ENCODE assay signal across 8 cellular contexts in genomic region chr9:89604463-89605180, GRCh38. TPM values are rescaled to one million over a fixed set of nuclear protein-coding genes. Genes with fewer than 3 reads are reported as not detected.
DNase-seq lines count a peak whose midpoint lies in the region; ATAC-seq, FAIRE-seq and TF ChIP-seq lines count a peak whose summit lies in the region.

Gene GADD45G (plus strand): TSS chr9:89605012. CDS start chr9:89605122, 110 bp downstream.

- no peak for TF ChIP-seq CTCF in AG09319 (IDR thresholded peaks at IDR 0.05; ENCODE audit: low read depth, low read length)
- TF ChIP-seq CTCF in neutrophil (IDR thresholded peaks at IDR 0.05): no peak

- peak within 1 kb of the TSS; percentile 89 to 90 for H3K4me3 ChIP-seq in neutrophil (ENCODE audit: low read depth in 1 of 2, low read length in 1 of 2)

- DNase-seq in AG09319 (ENCODE audit: extremely low read depth, low read depth) (peak; percentile 48), Kasumi-1 (lab: John Stamatoyannopoulos, UW) (peak; percentile 44 to 56), SHP77 treated with DMSO at 0.1 percent for 48 hours (lab: John Stamatoyannopoulos, UW) (peak; percentile 82), frontal cortex (ENCODE audit: low spot score in 2 of 2) (peak; percentile 89 to 92), stromal cell of bone marrow (ENCODE audit: low read depth) (peak; percentile 50)
- peak; percentile 92 for DNase-seq in activated naive CD4-positive, alpha-beta T cell treated with Interleukin-2 at 50 U/mL for 16 hours

- H3K27ac ChIP-seq in neutrophil: peak within 1 kb of the TSS; percentile 88

- no peaks in the 10 kb centered on the region for H3K27me3 ChIP-seq in neutrophil

- no peaks in the 10 kb centered on the region for H3K9me3 ChIP-seq in neutrophil

- peak; percentile 63 for ATAC-seq in GM19351 (IDR thresholded peaks at IDR 0.05; ENCODE audit: unreplicated experiment)

- FAIRE-seq in frontal cortex (lab: Jason Lieb, UNC): no peak

- H3K36me3 ChIP-seq in neutrophil: no peaks in the 10 kb centered on the region

- H3K4me1 ChIP-seq in neutrophil (ENCODE audit: control insufficient read depth in 1 of 2, insufficient read depth in 1 of 2, low read depth in 1 of 2, low read length in 1 of 2): peaks cover 37 to 46% of the 10 kb centered on the region in 2 experiments

RNA-seq across cellular contexts. Expression of gene GADD45G, which starts in this region (rescaled TPM):
- 4.5 TPM for total RNA-seq in frontal cortex

Comparison
In these comparisons a context has a peak if more than half of its experiments do, and no peak if none do; other contexts are left out.
1. Peak in every context shown above with its lines: DNase-seq, ATAC-seq, H3K4me3 ChIP-seq and H3K27ac ChIP-seq.